ENCODE assay signal across 1 cellular context in genomic region chr2:145194671-145195070, GRCh38.
A peak's percentile ranks its signal among the peaks of the same experiment; 100 is the strongest.
TF ChIP-seq lines count a peak whose summit lies in the region.

No MANE protein-coding gene starts in this region.

TF ChIP-seq in GM12878, 131 proteins besides CTCF, POLR2A, EP300 and RAD21 (continued from another document):
- 0 out of 2 replicates have a peak, but pooled peaks have one; percentile 17 for TF ChIP-seq ZBTB40 (IDR thresholded peaks at IDR 0.05; ENCODE audit: borderline replicate concordance)
